ENCODE assay signal across 8 cellular contexts in genomic region chr1:243482237-243483022, GRCh38.
DNase-seq lines count a peak whose midpoint lies in the region; ATAC-seq, FAIRE-seq and TF ChIP-seq lines count a peak whose summit lies in the region.

No MANE protein-coding gene starts in this region.

- H3K9me3 ChIP-seq in right atrium auricular region (no peaks in the 10 kb centered on the region), heart left ventricle (no peaks in the 10 kb centered on the region), small intestine (ENCODE audit: control insufficient read depth, low read depth) (no peaks in the 10 kb centered on the region)

- peaks cover 26% of the 10 kb centered on the region for H3K4me1 Mint-ChIP-seq in activated CD8-positive, alpha-beta T cell treated with anti-CD3 and anti-CD28 coated beads, Interleukin-2, amount 10 ng/mL, durations not matched to agents 7 days and 5 days (ENCODE audit: low read depth)

- H3K36me3 ChIP-seq in right atrium auricular region (no peaks in the 10 kb centered on the region), heart left ventricle (peaks cover 0 to 3% (median 0%) of the 10 kb centered on the region in 9 donors), small intestine (ENCODE audit: control insufficient read depth in 2 of 2, insufficient read depth in 2 of 2, low read length in 2 of 2) (no peaks in the 10 kb centered on the region)

- no peaks in the 10 kb centered on the region for H3K27me3 Mint-ChIP-seq in activated CD8-positive, alpha-beta T cell treated with anti-CD3 and anti-CD28 coated beads, Interleukin-2, amount 10 ng/mL, durations not matched to agents 7 days and 5 days (ENCODE audit: low read depth)

- H3K4me3 ChIP-seq in right atrium auricular region (peak overlapping the region in 1 of 2 donors; percentile 45), heart left ventricle (peak overlapping the region in 11 of 12 donors; percentile 18 to 56 (median 49)), skeletal muscle cell (ENCODE audit: low read depth, low read length) (peak overlapping the region; percentile 29), small intestine (ENCODE audit: low read depth in 1 of 2, low read length in 2 of 2) (peak overlapping the region in 1 of 2 donors; percentile 38)

- ATAC-seq in Right ventricle myocardium superior (ENCODE audit: poor library complexity) (peak; percentile 67), heart left ventricle (peak in 3 of 4 donors; percentile 51 to 74 (median 61)), HG03439 (IDR thresholded peaks at IDR 0.05; ENCODE audit: unreplicated experiment) (no peak)
- peak; percentile 50 for ATAC-seq in activated CD8-positive, alpha-beta T cell treated with anti-CD3 and anti-CD28 coated beads, Interleukin-2, amount 10 ng/mL, durations not matched to agents 7 days and 5 days

- FAIRE-seq in small intestine (lab: Jason Lieb, UNC): no peak

- H3K27ac ChIP-seq in right atrium auricular region (no peak overlapping the region), heart left ventricle (no peak overlapping the region), small intestine (ENCODE audit: low read depth in 1 of 2, low read length in 1 of 2) (no peak overlapping the region)

- intact Hi-C loops in Right ventricle myocardium superior (cut with DNase I): no loop called here
- intact Hi-C loops in heart left ventricle (cut with DNase I): loop anchor here in 1 of 10 donors (10.0 kb wide), 1 partner anchor 792 kb away; no protein-coding TSS in a partner anchor

- no peaks in the 10 kb centered on the region for H3K27me3 ChIP-seq in right atrium auricular region
- H3K27me3 ChIP-seq in heart left ventricle: no peaks in the 10 kb centered on the region
- H3K27me3 ChIP-seq in small intestine (ENCODE audit: control insufficient read depth in 2 of 2, insufficient read depth in 2 of 2, low read length in 2 of 2): no peaks in the 10 kb centered on the region

- H3K4me1 ChIP-seq in right atrium auricular region: peaks cover 0 to 22% of the 10 kb centered on the region in 2 donors
- H3K4me1 ChIP-seq in heart left ventricle: peaks cover 0 to 22% (median 13%) of the 10 kb centered on the region in 12 donors
- H3K4me1 ChIP-seq in small intestine (ENCODE audit: control insufficient read depth in 2 of 2, insufficient read depth in 1 of 2, low read depth in 1 of 2, low read length in 1 of 2): peaks cover 0 to 2% of the 10 kb centered on the region in 2 donors

- peak overlapping the region; percentile 32 for H3K27ac Mint-ChIP-seq in activated CD8-positive, alpha-beta T cell treated with anti-CD3 and anti-CD28 coated beads, Interleukin-2, amount 10 ng/mL, durations not matched to agents 7 days and 5 days

- DNase-seq in Right ventricle myocardium superior (no peak), right atrium auricular region (ENCODE audit: low spot score) (no peak), heart left ventricle (peak in 1 of 5 donors; percentile 54), skeletal muscle cell (ENCODE audit: low read depth) (peak; percentile 36), mucosa of gallbladder (ENCODE audit: low spot score) (no peak), small intestine (no peak)
- no peak for DNase-seq in activated CD8-positive, alpha-beta T cell treated with anti-CD3 and anti-CD28 coated beads, Interleukin-2, amount 10 ng/mL, durations not matched to agents 7 days and 5 days

- H3K36me3 Mint-ChIP-seq in activated CD8-positive, alpha-beta T cell treated with anti-CD3 and anti-CD28 coated beads, Interleukin-2, amount 10 ng/mL, durations not matched to agents 7 days and 5 days (ENCODE audit: low read depth): no peaks in the 10 kb centered on the region

- TF ChIP-seq POLR2A in heart left ventricle (IDR thresholded peaks at IDR 0.05): no peak

- 17 to 31% (median 25%) methylated on average over 18 to 24 of the region's 24 CpGs for WGBS in heart left ventricle, 4 donors
- WGBS in small intestine, 3 donors: 34 to 70% (median 60%) methylated on average over 24 of the region's 24 CpGs

- CTCF ChIA-PET in activated CD8-positive, alpha-beta T cell treated with anti-CD3 and anti-CD28 coated beads, Interleukin-2, amount 10 ng/mL, durations not matched to agents 7 days and 5 days (lab: Charles Lee): interaction anchor here (0.6 to 1.6 kb wide), 2 partner anchors 14 to 139 kb away, joined by 3 to 7 read pairs; no protein-coding TSS in a partner anchor

- H3K4me3 Mint-ChIP-seq in activated CD8-positive, alpha-beta T cell treated with anti-CD3 and anti-CD28 coated beads, Interleukin-2, amount 10 ng/mL, durations not matched to agents 7 days and 5 days: peak overlapping the region; percentile 65

- H3K9me3 Mint-ChIP-seq in activated CD8-positive, alpha-beta T cell treated with anti-CD3 and anti-CD28 coated beads, Interleukin-2, amount 10 ng/mL, durations not matched to agents 7 days and 5 days (ENCODE audit: insufficient read depth): no peaks in the 10 kb centered on the region

- TF ChIP-seq CTCF in right atrium auricular region (IDR thresholded peaks at IDR 0.05) (no peak), heart left ventricle (IDR thresholded peaks at IDR 0.05) (no peak)

- POLR2A ChIA-PET in activated CD8-positive, alpha-beta T cell treated with anti-CD3 and anti-CD28 coated beads, Interleukin-2, amount 10 ng/mL, durations not matched to agents 7 days and 5 days (lab: Charles Lee): interaction anchor here (0.6 kb wide), 3 partner anchors 61 to 719 kb away, joined by 3 read pairs; no protein-coding TSS in a partner anchor
